7 cellular contexts compared by ENCODE assay signal in genomic region chr1:109282952-109283747, GRCh38. TPM values are rescaled to one million over a fixed set of nuclear protein-coding genes. Genes with fewer than 3 reads are reported as not detected.
DNase-seq lines count a peak whose midpoint lies in the region; ATAC-seq and TF ChIP-seq lines count a peak whose summit lies in the region.

PSRC1 (minus strand) TSS chr1:109283145.

- H3K4me3 ChIP-seq in astrocyte of the cerebellum (ENCODE audit: low read depth, low read length) = peak within 1 kb of the TSS; percentile 81

- peak; percentile 37 for TF ChIP-seq CTCF in astrocyte of the cerebellum (IDR thresholded peaks at IDR 0.05; ENCODE audit: low read depth, low read length, missing control alignments)

- in situ Hi-C loops in astrocyte of the cerebellum (cut with HindIII; ENCODE audit: low sequenced_read_pairs) = no loop called here

- DNase-seq in NCI-H1930 (lab: John Stamatoyannopoulos, UW) = peak; percentile 95 to 96
- peak; percentile 89 for DNase-seq in T-helper 2 cell treated with Interferon-gamma antibody and Interleukin-4, amounts not matched to agents 5 μg/mL and 100 μg/mL, for 36 hours (ENCODE audit: low spot score)
- DNase-seq in astrocyte of the cerebellum (ENCODE audit: low read depth) = peak; percentile 89
- DNase-seq in hepatic stellate cell (ENCODE audit: low spot score) = peak; percentile 99
- DNase-seq in renal cortical epithelial cell (ENCODE audit: low read depth) = peak; percentile 88

- H3K27ac Mint-ChIP-seq in T-helper 2 cell treated with Interferon-gamma antibody and Interleukin-4, amounts not matched to agents 5 μg/mL and 100 μg/mL, for 36 hours = peak within 1 kb of the TSS; percentile 86

- H3K4me1 Mint-ChIP-seq in T-helper 2 cell treated with Interferon-gamma antibody and Interleukin-4, amounts not matched to agents 5 μg/mL and 100 μg/mL, for 36 hours (ENCODE audit: low read depth) = peaks cover 27% of the 10 kb centered on the region

- H3K9me3 Mint-ChIP-seq in T-helper 2 cell treated with Interferon-gamma antibody and Interleukin-4, amounts not matched to agents 5 μg/mL and 100 μg/mL, for 36 hours = no peaks in the 10 kb centered on the region

- H3K4me3 Mint-ChIP-seq in T-helper 2 cell treated with Interferon-gamma antibody and Interleukin-4, amounts not matched to agents 5 μg/mL and 100 μg/mL, for 36 hours = peak within 1 kb of the TSS; percentile 100

- peaks cover 15% of the 10 kb centered on the region for H3K36me3 Mint-ChIP-seq in T-helper 2 cell treated with Interferon-gamma antibody and Interleukin-4, amounts not matched to agents 5 μg/mL and 100 μg/mL, for 36 hours (ENCODE audit: low read depth)

- peaks cover 4% of the 10 kb centered on the region for H3K27me3 Mint-ChIP-seq in T-helper 2 cell treated with Interferon-gamma antibody and Interleukin-4, amounts not matched to agents 5 μg/mL and 100 μg/mL, for 36 hours (ENCODE audit: low read depth)

- ATAC-seq in GM18502 (IDR thresholded peaks at IDR 0.05; ENCODE audit: poor library complexity, unreplicated experiment) (peak; percentile 96), HG02970 (IDR thresholded peaks at IDR 0.05; ENCODE audit: low FRiP score, unreplicated experiment) (peak; percentile 82)

RNA-seq across cellular contexts. Expression of gene PSRC1, which starts in this region (rescaled TPM):
- total RNA-seq in renal cortical epithelial cell = 1.5 and 2.1 TPM in 2 replicates

Comparison
In these comparisons a context has a peak if more than half of its experiments do, and no peak if none do; other contexts are left out.
1. Peak in every context shown above with its lines: DNase-seq, ATAC-seq and H3K4me3 ChIP-seq.